In genomic region chr2:10864888-10865551, GRCh38 we compare ENCODE assay signal across 1 cellular context.
TF ChIP-seq lines count a peak whose summit lies in the region.

No MANE protein-coding gene starts in this region.

TF ChIP-seq in HepG2, 621 proteins besides CTCF, POLR2A, EP300 and RAD21:
- TF ChIP-seq ARID2 (CRISPR knock-in tag; IDR thresholded peaks at IDR 0.05; ENCODE audit: borderline replicate concordance) = no peak
- no peak for TF ChIP-seq HOXA3 (CRISPR knock-in tag; IDR thresholded peaks at IDR 0.05)
- no peak for TF ChIP-seq RFXAP (CRISPR knock-in tag; IDR thresholded peaks at IDR 0.05; ENCODE audit: borderline replicate concordance)
- TF ChIP-seq MAFK (conservative IDR thresholded peaks at IDR 0.05 in 1 of 2, IDR thresholded peaks at IDR 0.05 in 1 of 2; ENCODE audit: low read length in 2 of 2) = peak; percentile 24 to 62
